Comparison of ENCODE assay signal across 39 cellular contexts in genomic region chr4:127247293-127247952, GRCh38.
"Had no signal": no experiment of that assay in that cellular context is flagged by ENCODE, and none has a peak within 500 bp of the region (broad histone marks: within the 10 kb centered on the region; RNA-seq: fewer than 3 reads in every experiment).

No MANE protein-coding gene starts in this region.

- H3K27ac Mint-ChIP-seq: activated CD4-positive, alpha-beta memory T cell treated with anti-CD3 and anti-CD28 coated beads, Interleukin-2, amount 10 ng/mL, durations not matched to agents 7 days and 5 days; activated CD4-positive, alpha-beta T cell treated with anti-CD3 and anti-CD28 coated beads for 36 hours; activated CD4-positive, alpha-beta T cell treated with anti-CD3 and anti-CD28 coated beads, Interleukin-2, amount 10 ng/mL, durations not matched to agents 7 days and 5 days; activated CD8-positive, alpha-beta memory T cell treated with anti-CD3 and anti-CD28 coated beads, Interleukin-2, amount 10 ng/mL, durations not matched to agents 7 days and 5 days; activated CD8-positive, alpha-beta T cell treated with anti-CD3 and anti-CD28 coated beads, Interleukin-2, amount 10 ng/mL, durations not matched to agents 7 days and 5 days; activated naive CD4-positive, alpha-beta T cell treated with anti-CD3 and anti-CD28 coated beads for 36 hours; activated naive CD4-positive, alpha-beta T cell treated with anti-CD3 and anti-CD28 coated beads, Interleukin-2, amount 50 U/mL, for 72 hours; activated naive CD8-positive, alpha-beta T cell treated with anti-CD3 and anti-CD28 coated beads for 36 hours; activated T-cell treated with anti-CD3 and anti-CD28 coated beads, Interleukin-2, amount 50 U/mL, for 72 hours; activated T-helper 1 cell treated with anti-CD3 and anti-CD28 coated beads, Interleukin-12 subunit alpha, Interleukin-12 subunit beta, Interleukin-2, Interleukin-4 antibody, amounts not matched to agents 30 ng/mL and 10 ng/mL and 1 ng/mL, durations not matched to agents 14 hours and 24 hours and 36 hours; activated T-helper 17 cell treated with anti-CD3 and anti-CD28 coated beads, Interleukin-2, amount 50 U/mL, for 72 hours; T-helper 1 cell treated with Interleukin-12 subunit alpha and Interleukin-12 subunit beta and Interleukin-4 antibody, amounts not matched to agents 30 μg/mL and 1 μg/mL, for 36 hours; T-helper 2 cell treated with Interferon-gamma antibody and Interleukin-4, amounts not matched to agents 5 μg/mL and 100 μg/mL, for 36 hours; WTC11 had no signal

- H3K4me1 ChIP-seq: adrenal gland, body of pancreas had no signal

- H3K9me3 Mint-ChIP-seq: activated CD4-positive, alpha-beta memory T cell treated with anti-CD3 and anti-CD28 coated beads, Interleukin-2, amount 10 ng/mL, durations not matched to agents 7 days and 5 days; activated CD4-positive, alpha-beta T cell treated with anti-CD3 and anti-CD28 coated beads, Interleukin-2, amount 10 ng/mL, durations not matched to agents 7 days and 5 days; activated naive CD8-positive, alpha-beta T cell treated with anti-CD3 and anti-CD28 coated beads for 36 hours; activated T-helper 1 cell treated with anti-CD3 and anti-CD28 coated beads, Interleukin-12 subunit alpha, Interleukin-12 subunit beta, Interleukin-2, Interleukin-4 antibody, amounts not matched to agents 30 ng/mL and 10 ng/mL and 1 ng/mL, durations not matched to agents 14 hours and 24 hours and 36 hours; T-helper 1 cell treated with Interleukin-12 subunit alpha and Interleukin-12 subunit beta and Interleukin-4 antibody, amounts not matched to agents 30 μg/mL and 1 μg/mL, for 36 hours; T-helper 2 cell treated with Interferon-gamma antibody and Interleukin-4, amounts not matched to agents 5 μg/mL and 100 μg/mL, for 36 hours; WTC11 had no signal

- H3K27me3 Mint-ChIP-seq: activated CD4-positive, alpha-beta memory T cell treated with anti-CD3 and anti-CD28 coated beads, Interleukin-2, amount 10 ng/mL, durations not matched to agents 7 days and 5 days; activated CD4-positive, alpha-beta T cell treated with anti-CD3 and anti-CD28 coated beads for 36 hours; activated CD4-positive, alpha-beta T cell treated with anti-CD3 and anti-CD28 coated beads, Interleukin-2, amount 10 ng/mL, durations not matched to agents 7 days and 5 days; activated CD8-positive, alpha-beta memory T cell treated with anti-CD3 and anti-CD28 coated beads, Interleukin-2, amount 10 ng/mL, durations not matched to agents 7 days and 5 days; activated naive CD8-positive, alpha-beta T cell treated with anti-CD3 and anti-CD28 coated beads for 36 hours; activated T-helper 17 cell treated with anti-CD3 and anti-CD28 coated beads, Interleukin-2, amount 50 U/mL, for 72 hours; central memory CD8-positive, alpha-beta T cell had no signal

- H3K9me3 ChIP-seq: adrenal gland, body of pancreas had no signal

- H3K36me3 ChIP-seq: adrenal gland, brain microvascular endothelial cell, cardiac muscle cell, WERI-Rb-1 had no signal

- H3K27me3 ChIP-seq: adrenal gland, body of pancreas, brain microvascular endothelial cell, cardiac muscle cell had no signal

- H3K27ac ChIP-seq: adrenal gland, body of pancreas, brain microvascular endothelial cell, cardiac muscle cell, WERI-Rb-1 had no signal

- H3K36me3 Mint-ChIP-seq: activated CD8-positive, alpha-beta memory T cell treated with anti-CD3 and anti-CD28 coated beads, Interleukin-2, amount 10 ng/mL, durations not matched to agents 7 days and 5 days; activated naive CD4-positive, alpha-beta T cell treated with anti-CD3 and anti-CD28 coated beads, Interleukin-2, amount 50 U/mL, for 72 hours; activated naive CD8-positive, alpha-beta T cell treated with anti-CD3 and anti-CD28 coated beads for 36 hours; WTC11 had no signal

- DNase-seq: activated CD4-positive, alpha-beta memory T cell treated with anti-CD3 and anti-CD28 coated beads, Interleukin-2, amount 10 ng/mL, durations not matched to agents 7 days and 5 days; activated CD4-positive, alpha-beta T cell treated with anti-CD3 and anti-CD28 coated beads for 1 hour; activated CD4-positive, alpha-beta T cell treated with anti-CD3 and anti-CD28 coated beads for 36 hours; activated CD4-positive, alpha-beta T cell treated with anti-CD3 and anti-CD28 coated beads for 48 hours; activated CD4-positive, alpha-beta T cell treated with anti-CD3 and anti-CD28 coated beads, Interleukin-2, amount 10 ng/mL, durations not matched to agents 7 days and 5 days; activated CD4-positive, alpha-beta T cell treated with anti-CD3 and anti-CD28 coated beads, Interleukin-2, amount 50 U/mL, for 48 hours; activated CD4-positive, CD25-positive, alpha-beta regulatory T cell; activated CD8-positive, alpha-beta memory T cell treated with anti-CD3 and anti-CD28 coated beads for 24 hours; activated CD8-positive, alpha-beta memory T cell treated with anti-CD3 and anti-CD28 coated beads, Interleukin-2, amount 10 ng/mL, durations not matched to agents 7 days and 5 days; activated CD8-positive, alpha-beta T cell treated with anti-CD3 and anti-CD28 coated beads, Interleukin-2, amount 10 ng/mL, durations not matched to agents 7 days and 5 days; activated effector memory CD4-positive, alpha-beta T cell treated with anti-CD3 and anti-CD28 coated beads, Interleukin-2, amount 50 U/mL, for 16 hours; activated gamma-delta T cell treated with Interleukin-2 at 50 U/mL for 16 hours; activated naive CD4-positive, alpha-beta T cell; activated naive CD4-positive, alpha-beta T cell treated with anti-CD3 and anti-CD28 coated beads for 36 hours; activated naive CD4-positive, alpha-beta T cell treated with anti-CD3 and anti-CD28 coated beads, Interleukin-2, amount 50 U/mL, for 16 hours; activated naive CD8-positive, alpha-beta T cell treated with anti-CD3 and anti-CD28 coated beads for 36 hours; activated T-cell treated with anti-CD3 and anti-CD28 coated beads for 4 hours; activated T-cell treated with anti-CD3 and anti-CD28 coated beads, Interleukin-2, amount 50 U/mL, for 1 hour; activated T-cell treated with anti-CD3 and anti-CD28 coated beads, Interleukin-2, amount 50 U/mL, for 4 hours; activated T-cell treated with anti-CD3 and anti-CD28 coated beads, Interleukin-2, amount 50 U/mL, for 72 hours; adrenal gland; amniotic stem cell; aorta; body of pancreas; brain microvascular endothelial cell; caudate nucleus; cerebellar nuclear complex; T-helper 1 cell; T-helper 2 cell; T-helper 9 cell; WERI-Rb-1 had no signal

- H3K4me3 Mint-ChIP-seq: activated CD4-positive, alpha-beta memory T cell treated with anti-CD3 and anti-CD28 coated beads, Interleukin-2, amount 10 ng/mL, durations not matched to agents 7 days and 5 days; activated CD4-positive, alpha-beta T cell treated with anti-CD3 and anti-CD28 coated beads for 36 hours; activated CD4-positive, alpha-beta T cell treated with anti-CD3 and anti-CD28 coated beads, Interleukin-2, amount 10 ng/mL, durations not matched to agents 7 days and 5 days; activated CD8-positive, alpha-beta memory T cell treated with anti-CD3 and anti-CD28 coated beads, Interleukin-2, amount 10 ng/mL, durations not matched to agents 7 days and 5 days; activated CD8-positive, alpha-beta T cell treated with anti-CD3 and anti-CD28 coated beads, Interleukin-2, amount 10 ng/mL, durations not matched to agents 7 days and 5 days; activated naive CD4-positive, alpha-beta T cell treated with anti-CD3 and anti-CD28 coated beads for 36 hours; activated naive CD8-positive, alpha-beta T cell treated with anti-CD3 and anti-CD28 coated beads for 36 hours; activated T-cell treated with anti-CD3 and anti-CD28 coated beads, Interleukin-2, amount 50 U/mL, for 4 hours; activated T-cell treated with anti-CD3 and anti-CD28 coated beads, Interleukin-2, amount 50 U/mL, for 72 hours; activated T-helper 1 cell treated with anti-CD3 and anti-CD28 coated beads, Interleukin-12 subunit alpha, Interleukin-12 subunit beta, Interleukin-2, Interleukin-4 antibody, amounts not matched to agents 30 ng/mL and 10 ng/mL and 1 ng/mL, durations not matched to agents 14 hours and 24 hours and 36 hours; activated T-helper 17 cell treated with anti-CD3 and anti-CD28 coated beads, Interleukin-2, amount 50 U/mL, for 72 hours; central memory CD8-positive, alpha-beta T cell; T-helper 1 cell treated with Interleukin-12 subunit alpha and Interleukin-12 subunit beta and Interleukin-4 antibody, amounts not matched to agents 30 μg/mL and 1 μg/mL, for 36 hours; T-helper 2 cell treated with Interferon-gamma antibody and Interleukin-4, amounts not matched to agents 5 μg/mL and 100 μg/mL, for 36 hours; WTC11 had no signal

- H3K4me1 Mint-ChIP-seq: activated CD4-positive, alpha-beta memory T cell treated with anti-CD3 and anti-CD28 coated beads, Interleukin-2, amount 10 ng/mL, durations not matched to agents 7 days and 5 days; activated CD4-positive, alpha-beta T cell treated with anti-CD3 and anti-CD28 coated beads for 36 hours; activated CD4-positive, alpha-beta T cell treated with anti-CD3 and anti-CD28 coated beads, Interleukin-2, amount 10 ng/mL, durations not matched to agents 7 days and 5 days; activated CD8-positive, alpha-beta memory T cell treated with anti-CD3 and anti-CD28 coated beads, Interleukin-2, amount 10 ng/mL, durations not matched to agents 7 days and 5 days; activated naive CD8-positive, alpha-beta T cell treated with anti-CD3 and anti-CD28 coated beads for 36 hours; activated T-helper 17 cell treated with anti-CD3 and anti-CD28 coated beads, Interleukin-2, amount 50 U/mL, for 72 hours; central memory CD8-positive, alpha-beta T cell; WTC11 had no signal

- H3K4me3 ChIP-seq: adrenal gland, body of pancreas, cardiac muscle cell had no signal
